8 cellular contexts compared by ENCODE assay signal in genomic region chr6:21587925-21588811, GRCh38. TPM values are rescaled to one million over a fixed set of nuclear protein-coding genes. Genes with fewer than 3 reads are reported as not detected.
DNase-seq lines count a peak whose midpoint lies in the region; ATAC-seq and TF ChIP-seq lines count a peak whose summit lies in the region.

No MANE protein-coding gene starts in this region.

- H3K4me1 ChIP-seq in DOHH2 (ENCODE audit: control insufficient read depth, low read length) (peaks cover 19% of the 10 kb centered on the region), NT2/D1 (ENCODE audit: insufficient read depth, insufficient read length) (no peaks in the 10 kb centered on the region)

- H3K27ac Mint-ChIP-seq in activated naive CD4-positive, alpha-beta T cell treated with anti-CD3 and anti-CD28 coated beads, Interleukin-2, amount 50 U/mL, for 72 hours = peak overlapping the region; percentile 55 to 68

- TF ChIP-seq CTCF in DOHH2 (IDR thresholded peaks at IDR 0.05; ENCODE audit: low read depth, low read length, poor library complexity, severe bottlenecking) (no peak), omental fat pad (IDR thresholded peaks at IDR 0.05) (no peak)

- peaks cover 42% of the 10 kb centered on the region for H3K27me3 ChIP-seq in DOHH2 (ENCODE audit: control insufficient read depth, low read length)
- peaks cover 10% of the 10 kb centered on the region for H3K27me3 ChIP-seq in NT2/D1 (ENCODE audit: insufficient read depth, insufficient read length)

- no peaks in the 10 kb centered on the region for H3K9me2 ChIP-seq in DOHH2 (replicated peaks; ENCODE audit: control insufficient read depth, low read length)

- H3F3A ChIP-seq in DOHH2 (ENCODE audit: control insufficient read depth, insufficient read depth) = peaks cover 4% of the 10 kb centered on the region; the same call in 1 of the 2 replicates

- peaks cover 0 to 7% of the 10 kb centered on the region in 2 donors for H3K36me3 Mint-ChIP-seq in activated naive CD4-positive, alpha-beta T cell treated with anti-CD3 and anti-CD28 coated beads, Interleukin-2, amount 50 U/mL, for 72 hours

- H3K36me3 ChIP-seq in DOHH2 (ENCODE audit: control insufficient read depth, low read length) (no peaks in the 10 kb centered on the region), NT2/D1 (ENCODE audit: insufficient read depth, insufficient read length, low read length) (no peaks in the 10 kb centered on the region)

- H3K27ac ChIP-seq in DOHH2 (ENCODE audit: low read depth, low read length) = no peak overlapping the region

- ATAC-seq in GM21360 (IDR thresholded peaks at IDR 0.05; ENCODE audit: unreplicated experiment) (peak; percentile 32), HG03565 (IDR thresholded peaks at IDR 0.05; ENCODE audit: unreplicated experiment) (peak; percentile 21), omental fat pad (ENCODE audit: low FRiP score) (peak; percentile 30)
- ATAC-seq in activated naive CD4-positive, alpha-beta T cell treated with anti-CD3 and anti-CD28 coated beads, Interleukin-2, amount 50 U/mL, for 72 hours = peak; percentile 39 to 51

- H4K20me1 ChIP-seq in DOHH2 (ENCODE audit: control insufficient read depth, insufficient read depth, low read depth, low read length) = no peaks in the 10 kb centered on the region

- peaks cover 4 to 6% of the 10 kb centered on the region in 2 donors for H3K9me3 Mint-ChIP-seq in activated naive CD4-positive, alpha-beta T cell treated with anti-CD3 and anti-CD28 coated beads, Interleukin-2, amount 50 U/mL, for 72 hours

- H3K9ac ChIP-seq in NT2/D1 (ENCODE audit: insufficient read length, low read depth) = peak overlapping the region; percentile 87

- intact Hi-C loops in head of caudate nucleus (cut with DNase I) = loop anchor here (5.0 kb wide), 2 partner anchors 801 to 1021 kb away; no protein-coding TSS in a partner anchor

- peak overlapping the region; percentile 97 for H3K4me2 ChIP-seq in DOHH2 (ENCODE audit: low read length)

- DNase-seq in NT2/D1 (ENCODE audit: low read depth, low spot score) (no peak), head of caudate nucleus (peak; percentile 16 to 82 (median 70)), omental fat pad (ENCODE audit: low spot score) (no peak)
- DNase-seq in activated naive CD4-positive, alpha-beta T cell treated with anti-CD3 and anti-CD28 coated beads, Interleukin-2, amount 50 U/mL, for 72 hours (ENCODE audit: low spot score in 2 of 2) = peak in 1 of 2 donors; percentile 46
- no peak for DNase-seq in NK-92 treated with Interleukin-12 subunit alpha and Interleukin-12 subunit beta, amount 100 ng/mL, for 24 hours (lab: John Stamatoyannopoulos, UW)

- H3K4me3 ChIP-seq in DOHH2 (ENCODE audit: low read length) = peak overlapping the region; percentile 76
- H3K4me3 ChIP-seq in NT2/D1 (ENCODE audit: insufficient read length, low read depth) = peak overlapping the region; percentile 60

- no peaks in the 10 kb centered on the region for H3K79me2 ChIP-seq in DOHH2 (ENCODE audit: control insufficient read depth, low read length)

- H3K9me3 ChIP-seq in DOHH2 (ENCODE audit: control insufficient read depth, insufficient read depth, low read length) (no peaks in the 10 kb centered on the region), NT2/D1 (ENCODE audit: insufficient read depth, low read length) (no peaks in the 10 kb centered on the region)

RNA-seq across cellular contexts. Expression of gene SOX4, which starts 5.4 kb away (rescaled TPM):
- 1 to 10 TPM in 1 of 2 donors, under 1 TPM in 1; 0.89 to 4.2 TPM for total RNA-seq in activated naive CD4-positive, alpha-beta T cell treated with anti-CD3 and anti-CD28 coated beads, Interleukin-2, amount 50 U/mL, for 72 hours
- total RNA-seq in omental fat pad = 10 to 100 TPM in 2 of 4 donors, 1 to 10 TPM in 2; 6.8 to 12.1 (median 9.4) TPM

Comparison
In these comparisons a context has a peak if more than half of its experiments do, and no peak if none do; other contexts are left out.
1. DNase-seq: peak in head of caudate nucleus (42 of 42); none in NT2/D1 (single experiment), omental fat pad (single experiment) and NK-92 treated with Interleukin-12 subunit alpha and Interleukin-12 subunit beta, amount 100 ng/mL, for 24 hours (single experiment).
2. Peak in every context shown above with its lines, with median percentiles within 50 percentile points of each other: ATAC-seq.